In the genomic region with DNA sequence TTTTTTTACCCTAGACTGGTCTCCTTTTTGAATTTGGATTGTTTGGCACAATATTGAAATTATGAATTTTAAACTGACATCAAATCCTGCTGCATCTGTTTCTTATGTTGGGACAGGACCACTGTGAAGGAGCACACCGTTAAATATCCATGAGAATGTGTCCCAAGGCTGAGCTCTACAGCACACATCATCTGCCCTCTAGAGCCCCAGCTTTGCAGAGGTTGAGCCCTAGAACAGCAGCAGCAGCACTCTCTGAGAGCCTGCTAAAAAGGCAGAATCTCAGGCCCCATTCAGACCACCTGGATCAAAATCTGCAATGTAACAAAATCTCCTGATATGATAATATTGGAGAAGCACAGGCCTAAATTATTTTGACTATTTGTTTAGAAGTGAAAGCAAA, we compare ENCODE assay signal across 2 cellular contexts.
TF ChIP-seq lines count a peak whose summit lies in the region.

No MANE protein-coding gene starts in this region.

TF ChIP-seq in HepG2, 621 proteins besides CTCF, POLR2A, EP300 and RAD21 (continued from another document):
- TF ChIP-seq PREB (CRISPR knock-in tag; IDR thresholded peaks at IDR 0.05) (no peak), YEATS2 (CRISPR knock-in tag; IDR thresholded peaks at IDR 0.05; ENCODE audit: borderline replicate concordance) (no peak), HDAC2 (CRISPR knock-in tag; IDR thresholded peaks at IDR 0.05) (no peak), ZNF761 (CRISPR knock-in tag; conservative IDR thresholded peaks at IDR 0.05) (no peak)
TF ChIP-seq in HepG2: peak in this region for 1.

TF ChIP-seq in SK-N-SH treated with all-trans-retinoic acid at 6 μM for 48 hours, 23 proteins besides CTCF, POLR2A, EP300 and RAD21 (continued from another document):
- TF ChIP-seq, protein P1, sequence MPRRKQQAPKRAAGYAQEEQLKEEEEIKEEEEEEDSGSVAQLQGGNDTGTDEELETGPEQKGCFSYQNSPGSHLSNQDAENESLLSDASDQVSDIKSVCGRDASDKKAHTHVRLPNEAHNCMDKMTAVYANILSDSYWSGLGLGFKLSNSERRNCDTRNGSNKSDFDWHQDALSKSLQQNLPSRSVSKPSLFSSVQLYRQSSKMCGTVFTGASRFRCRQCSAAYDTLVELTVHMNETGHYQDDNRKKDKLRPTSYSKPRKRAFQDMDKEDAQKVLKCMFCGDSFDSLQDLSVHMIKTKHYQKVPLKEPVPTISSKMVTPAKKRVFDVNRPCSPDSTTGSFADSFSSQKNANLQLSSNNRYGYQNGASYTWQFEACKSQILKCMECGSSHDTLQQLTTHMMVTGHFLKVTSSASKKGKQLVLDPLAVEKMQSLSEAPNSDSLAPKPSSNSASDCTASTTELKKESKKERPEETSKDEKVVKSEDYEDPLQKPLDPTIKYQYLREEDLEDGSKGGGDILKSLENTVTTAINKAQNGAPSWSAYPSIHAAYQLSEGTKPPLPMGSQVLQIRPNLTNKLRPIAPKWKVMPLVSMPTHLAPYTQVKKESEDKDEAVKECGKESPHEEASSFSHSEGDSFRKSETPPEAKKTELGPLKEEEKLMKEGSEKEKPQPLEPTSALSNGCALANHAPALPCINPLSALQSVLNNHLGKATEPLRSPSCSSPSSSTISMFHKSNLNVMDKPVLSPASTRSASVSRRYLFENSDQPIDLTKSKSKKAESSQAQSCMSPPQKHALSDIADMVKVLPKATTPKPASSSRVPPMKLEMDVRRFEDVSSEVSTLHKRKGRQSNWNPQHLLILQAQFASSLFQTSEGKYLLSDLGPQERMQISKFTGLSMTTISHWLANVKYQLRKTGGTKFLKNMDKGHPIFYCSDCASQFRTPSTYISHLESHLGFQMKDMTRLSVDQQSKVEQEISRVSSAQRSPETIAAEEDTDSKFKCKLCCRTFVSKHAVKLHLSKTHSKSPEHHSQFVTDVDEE (CRISPR knock-in tag; IDR thresholded peaks at IDR 0.05), result no peak
- TF ChIP-seq ESRRG (CRISPR knock-in tag; IDR thresholded peaks at IDR 0.05) (no peak), ZNF565 (CRISPR knock-in tag; conservative IDR thresholded peaks at IDR 0.05; ENCODE audit: low read depth) (no peak), ZNF70 (CRISPR knock-in tag; IDR thresholded peaks at IDR 0.05) (no peak), ZFP30 (CRISPR knock-in tag; IDR thresholded peaks at IDR 0.05) (no peak), ARNTL (CRISPR knock-in tag; IDR thresholded peaks at IDR 0.05; ENCODE audit: borderline replicate concordance, low read depth) (no peak), ZC3H10 (CRISPR knock-in tag; IDR thresholded peaks at IDR 0.05) (no peak), PPARA (CRISPR knock-in tag; IDR thresholded peaks at IDR 0.05; ENCODE audit: borderline replicate concordance) (no peak), GLIS3 (CRISPR knock-in tag; IDR thresholded peaks at IDR 0.05) (no peak), BACH2 (CRISPR knock-in tag; IDR thresholded peaks at IDR 0.05; ENCODE audit: borderline replicate concordance) (no peak), ISL1 (CRISPR knock-in tag; IDR thresholded peaks at IDR 0.05) (no peak)
- TF ChIP-seq, protein P2, sequence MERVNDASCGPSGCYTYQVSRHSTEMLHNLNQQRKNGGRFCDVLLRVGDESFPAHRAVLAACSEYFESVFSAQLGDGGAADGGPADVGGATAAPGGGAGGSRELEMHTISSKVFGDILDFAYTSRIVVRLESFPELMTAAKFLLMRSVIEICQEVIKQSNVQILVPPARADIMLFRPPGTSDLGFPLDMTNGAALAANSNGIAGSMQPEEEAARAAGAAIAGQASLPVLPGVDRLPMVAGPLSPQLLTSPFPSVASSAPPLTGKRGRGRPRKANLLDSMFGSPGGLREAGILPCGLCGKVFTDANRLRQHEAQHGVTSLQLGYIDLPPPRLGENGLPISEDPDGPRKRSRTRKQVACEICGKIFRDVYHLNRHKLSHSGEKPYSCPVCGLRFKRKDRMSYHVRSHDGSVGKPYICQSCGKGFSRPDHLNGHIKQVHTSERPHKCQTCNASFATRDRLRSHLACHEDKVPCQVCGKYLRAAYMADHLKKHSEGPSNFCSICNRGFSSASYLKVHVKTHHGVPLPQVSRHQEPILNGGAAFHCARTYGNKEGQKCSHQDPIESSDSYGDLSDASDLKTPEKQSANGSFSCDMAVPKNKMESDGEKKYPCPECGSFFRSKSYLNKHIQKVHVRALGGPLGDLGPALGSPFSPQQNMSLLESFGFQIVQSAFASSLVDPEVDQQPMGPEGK (CRISPR knock-in tag; IDR thresholded peaks at IDR 0.05; ENCODE audit: borderline replicate concordance), result no peak
- TF ChIP-seq, protein P3, sequence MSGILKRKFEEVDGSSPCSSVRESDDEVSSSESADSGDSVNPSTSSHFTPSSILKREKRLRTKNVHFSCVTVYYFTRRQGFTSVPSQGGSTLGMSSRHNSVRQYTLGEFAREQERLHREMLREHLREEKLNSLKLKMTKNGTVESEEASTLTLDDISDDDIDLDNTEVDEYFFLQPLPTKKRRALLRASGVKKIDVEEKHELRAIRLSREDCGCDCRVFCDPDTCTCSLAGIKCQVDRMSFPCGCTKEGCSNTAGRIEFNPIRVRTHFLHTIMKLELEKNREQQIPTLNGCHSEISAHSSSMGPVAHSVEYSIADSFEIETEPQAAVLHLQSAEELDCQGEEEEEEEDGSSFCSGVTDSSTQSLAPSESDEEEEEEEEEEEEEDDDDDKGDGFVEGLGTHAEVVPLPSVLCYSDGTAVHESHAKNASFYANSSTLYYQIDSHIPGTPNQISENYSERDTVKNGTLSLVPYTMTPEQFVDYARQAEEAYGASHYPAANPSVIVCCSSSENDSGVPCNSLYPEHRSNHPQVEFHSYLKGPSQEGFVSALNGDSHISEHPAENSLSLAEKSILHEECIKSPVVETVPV (CRISPR knock-in tag; IDR thresholded peaks at IDR 0.05), result no peak
- TF ChIP-seq, protein P4, sequence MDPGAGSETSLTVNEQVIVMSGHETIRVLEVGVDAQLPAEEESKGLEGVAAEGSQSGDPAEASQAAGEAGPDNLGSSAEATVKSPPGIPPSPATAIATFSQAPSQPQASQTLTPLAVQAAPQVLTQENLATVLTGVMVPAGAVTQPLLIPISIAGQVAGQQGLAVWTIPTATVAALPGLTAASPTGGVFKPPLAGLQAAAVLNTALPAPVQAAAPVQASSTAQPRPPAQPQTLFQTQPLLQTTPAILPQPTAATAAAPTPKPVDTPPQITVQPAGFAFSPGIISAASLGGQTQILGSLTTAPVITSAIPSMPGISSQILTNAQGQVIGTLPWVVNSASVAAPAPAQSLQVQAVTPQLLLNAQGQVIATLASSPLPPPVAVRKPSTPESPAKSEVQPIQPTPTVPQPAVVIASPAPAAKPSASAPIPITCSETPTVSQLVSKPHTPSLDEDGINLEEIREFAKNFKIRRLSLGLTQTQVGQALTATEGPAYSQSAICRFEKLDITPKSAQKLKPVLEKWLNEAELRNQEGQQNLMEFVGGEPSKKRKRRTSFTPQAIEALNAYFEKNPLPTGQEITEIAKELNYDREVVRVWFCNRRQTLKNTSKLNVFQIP (CRISPR knock-in tag; IDR thresholded peaks at IDR 0.05; ENCODE audit: borderline replicate concordance, low read depth), result no peak
- TF ChIP-seq, protein P5, sequence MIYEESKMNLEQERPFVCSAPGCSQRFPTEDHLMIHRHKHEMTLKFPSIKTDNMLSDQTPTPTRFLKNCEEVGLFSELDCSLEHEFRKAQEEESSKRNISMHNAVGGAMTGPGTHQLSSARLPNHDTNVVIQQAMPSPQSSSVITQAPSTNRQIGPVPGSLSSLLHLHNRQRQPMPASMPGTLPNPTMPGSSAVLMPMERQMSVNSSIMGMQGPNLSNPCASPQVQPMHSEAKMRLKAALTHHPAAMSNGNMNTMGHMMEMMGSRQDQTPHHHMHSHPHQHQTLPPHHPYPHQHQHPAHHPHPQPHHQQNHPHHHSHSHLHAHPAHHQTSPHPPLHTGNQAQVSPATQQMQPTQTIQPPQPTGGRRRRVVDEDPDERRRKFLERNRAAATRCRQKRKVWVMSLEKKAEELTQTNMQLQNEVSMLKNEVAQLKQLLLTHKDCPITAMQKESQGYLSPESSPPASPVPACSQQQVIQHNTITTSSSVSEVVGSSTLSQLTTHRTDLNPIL (CRISPR knock-in tag; IDR thresholded peaks at IDR 0.05; ENCODE audit: low read depth), result no peak
